ENCODE assay signal across 8 cellular contexts in genomic region chr1:46719689-46720088, GRCh38. TPM values are rescaled to one million over a fixed set of nuclear protein-coding genes. Genes with fewer than 3 reads are reported as not detected.
A peak's percentile ranks its signal among the peaks of the same experiment; 100 is the strongest.
DNase-seq lines count a peak whose midpoint lies in the region; ATAC-seq and TF ChIP-seq lines count a peak whose summit lies in the region.

No MANE protein-coding gene starts in this region.

- H3K36me3 ChIP-seq in CD8-positive, alpha-beta memory T cell (ENCODE audit: insufficient read depth, low read length), result peaks cover 8% of the 10 kb centered on the region
- H3K36me3 ChIP-seq in Loucy (ENCODE audit: insufficient read depth, low read length) (peaks cover 3% of the 10 kb centered on the region; the same call in 1 of the 2 replicates), body of pancreas (replicated peaks in 1 of 2; ENCODE audit: insufficient read depth in 1 of 2, low read depth in 2 of 2) (no peaks in the 10 kb centered on the region), mucosa of descending colon (ENCODE audit: low read depth) (no peaks in the 10 kb centered on the region)

- CTCF ChIA-PET in CD8-positive, alpha-beta memory T cell (lab: Charles Lee), result interaction anchor here (1.2 to 1.5 kb wide), 2 partner anchors 11 to 111 kb away, joined by 3 read pairs; no protein-coding TSS in a partner anchor

- peak overlapping the region; percentile 81 for H3K4me2 ChIP-seq in Loucy (ENCODE audit: low read depth, low read length, poor library complexity, severe bottlenecking)

- peak overlapping the region; percentile 81 to 94 (median 90) for H3K27ac Mint-ChIP-seq in CD8-positive, alpha-beta memory T cell

- no peaks in the 10 kb centered on the region for H3K9me3 ChIP-seq in CD8-positive, alpha-beta memory T cell (ENCODE audit: low read length)
- H3K9me3 ChIP-seq in Loucy (ENCODE audit: insufficient read depth, low read depth, low read length) (no peaks in the 10 kb centered on the region), body of pancreas (no peaks in the 10 kb centered on the region), mucosa of descending colon (no peaks in the 10 kb centered on the region)

- 4% methylated on average over 3 of the region's 3 CpGs for WGBS in body of pancreas, 2 donors

- H3K79me2 ChIP-seq in Loucy (ENCODE audit: insufficient read depth, low read length), result peaks cover 43% of the 10 kb centered on the region

- H4K20me1 ChIP-seq in Loucy (ENCODE audit: insufficient read depth, low read length, poor library complexity, severe bottlenecking), result peaks cover 33% of the 10 kb centered on the region

- peak overlapping the region; percentile 89 for H3K9ac ChIP-seq in Loucy (ENCODE audit: low read depth, low read length, poor library complexity, severe bottlenecking)

- no peaks in the 10 kb centered on the region for H3K9me2 ChIP-seq in Loucy (replicated peaks; ENCODE audit: low read depth, low read length)

- DNase-seq in CD8-positive, alpha-beta memory T cell, result no peak
- DNase-seq in body of pancreas, result peak; percentile 24 to 47 (median 42)
- DNase-seq in mucosa of descending colon, result peak in 2 of 3 donors; percentile 61 to 68
- no peak for DNase-seq in D341Med (ENCODE audit: low spot score)

- H3K9me3 Mint-ChIP-seq in CD8-positive, alpha-beta memory T cell, result no peaks in the 10 kb centered on the region

- H3K4me1 ChIP-seq in CD8-positive, alpha-beta memory T cell (ENCODE audit: insufficient read depth, low read length), result peaks cover 36% of the 10 kb centered on the region
- H3K4me1 ChIP-seq in Loucy (ENCODE audit: insufficient read depth, low read length, poor library complexity, severe bottlenecking) (peaks cover 44% of the 10 kb centered on the region), body of pancreas (peaks cover 43% of the 10 kb centered on the region), mucosa of descending colon (ENCODE audit: low read depth) (peaks cover 30% of the 10 kb centered on the region)

- peak overlapping the region; percentile 52 for H3K27ac ChIP-seq in CD8-positive, alpha-beta memory T cell (ENCODE audit: low read depth, low read length)
- peak overlapping the region; percentile 57 to 90 (median 81) for H3K27ac ChIP-seq in body of pancreas

- ATAC-seq in body of pancreas, result peak; percentile 5
- peak; percentile 75 for ATAC-seq in mucosa of descending colon
- no peak for ATAC-seq in GM21423 (IDR thresholded peaks at IDR 0.05; ENCODE audit: unreplicated experiment)
- no peak for ATAC-seq in HG02852 (IDR thresholded peaks at IDR 0.05; ENCODE audit: unreplicated experiment)
- no peak for ATAC-seq in HG03354 (IDR thresholded peaks at IDR 0.05; ENCODE audit: poor library complexity, severe bottlenecking, unreplicated experiment)

- H3F3A ChIP-seq in Loucy (ENCODE audit: low read depth), result no peaks in the 10 kb centered on the region

- intact Hi-C loops in body of pancreas (cut with DNase I) (loop anchor here (5.0 to 10.0 kb wide), 2 partner anchors 95 to 242 kb away; no protein-coding TSS in a partner anchor), mucosa of descending colon (cut with DNase I, micrococcal nuclease) (loop anchor here in 1 of 2 donors (10.0 kb wide), 1 partner anchor 95 kb away; no protein-coding TSS in a partner anchor)

- POLR2A ChIA-PET in CD8-positive, alpha-beta memory T cell (lab: Charles Lee), result no interaction called here

- H3K4me3 Mint-ChIP-seq in CD8-positive, alpha-beta memory T cell, result peak overlapping the region; percentile 83 to 94 (median 87)

- H3K4me1 Mint-ChIP-seq in CD8-positive, alpha-beta memory T cell, result peaks cover 42 to 47% (median 43%) of the 10 kb centered on the region in 3 donors

- peak overlapping the region; percentile 30 for H3K4me3 ChIP-seq in CD8-positive, alpha-beta memory T cell (ENCODE audit: low read length)
- peak overlapping the region; percentile 94 for H3K4me3 ChIP-seq in Loucy (ENCODE audit: low read length, poor library complexity, severe bottlenecking)
- no peak overlapping the region for H3K4me3 ChIP-seq in body of pancreas
- no peak overlapping the region for H3K4me3 ChIP-seq in mucosa of descending colon

- no peak for TF ChIP-seq POLR2A in body of pancreas (IDR thresholded peaks at IDR 0.05)

- peaks cover 0 to 34% (median 9%) of the 10 kb centered on the region in 3 donors for H3K36me3 Mint-ChIP-seq in CD8-positive, alpha-beta memory T cell

- H3K27me3 ChIP-seq in CD8-positive, alpha-beta memory T cell (ENCODE audit: insufficient read depth, low read length, poor library complexity, severe bottlenecking), result no peaks in the 10 kb centered on the region
- H3K27me3 ChIP-seq in Loucy (ENCODE audit: insufficient read depth, low read length, poor library complexity, severe bottlenecking) (no peaks in the 10 kb centered on the region), body of pancreas (no peaks in the 10 kb centered on the region)

- peaks cover 0 to 4% of the 10 kb centered on the region in 2 donors for H3K27me3 Mint-ChIP-seq in CD8-positive, alpha-beta memory T cell

- peak overlapping the region; percentile 94 for H2AFZ ChIP-seq in Loucy (ENCODE audit: low read length)

- TF ChIP-seq CTCF in Loucy (conservative IDR thresholded peaks at IDR 0.05; ENCODE audit: low read length), result no peak
- TF ChIP-seq CTCF in body of pancreas (IDR thresholded peaks at IDR 0.05), result no peak
- TF ChIP-seq CTCF in mucosa of descending colon (IDR thresholded peaks at IDR 0.05), result no peak

RNA-seq across cellular contexts. Expression of gene EFCAB14, which starts 0.8 kb away (rescaled TPM):
- 10 to 100 TPM; 41.2 to 43.5 TPM for total RNA-seq in CD8-positive, alpha-beta memory T cell
- 135 TPM for polyA plus RNA-seq in CD8-positive, alpha-beta memory T cell
- total RNA-seq in body of pancreas, result 10 to 100 TPM; 36.9 to 40.7 TPM
- total RNA-seq in mucosa of descending colon, result 100 to 1,000 TPM; 115 to 137 (median 122) TPM

RNA-seq across cellular contexts. Expression of gene TEX38, which starts 48.0 kb away (rescaled TPM):
- total RNA-seq in CD8-positive, alpha-beta memory T cell, result not detected
- polyA plus RNA-seq in CD8-positive, alpha-beta memory T cell, result 0.37 TPM
- total RNA-seq in body of pancreas, result not detected
- not detected for total RNA-seq in mucosa of descending colon

RNA-seq across cellular contexts. Expression of gene ATPAF1, which starts 51.5 kb away (rescaled TPM):
- 10 to 100 TPM; 40.2 to 42.3 TPM for total RNA-seq in CD8-positive, alpha-beta memory T cell
- polyA plus RNA-seq in CD8-positive, alpha-beta memory T cell, result 75.8 TPM
- 10 to 100 TPM; 22.8 to 33.0 TPM for total RNA-seq in body of pancreas
- 10 to 100 TPM; 49.7 to 54.9 (median 52.6) TPM for total RNA-seq in mucosa of descending colon

Comparison
In these comparisons a context has a peak if more than half of its experiments do, and no peak if none do; other contexts are left out.
1. DNase-seq: peak in body of pancreas (4 of 4) and mucosa of descending colon (2 of 3); none in CD8-positive, alpha-beta memory T cell (0 of 5) and D341Med (single experiment).
2. H3K4me3 ChIP-seq: peak in CD8-positive, alpha-beta memory T cell (single experiment) and Loucy (single experiment); none in body of pancreas (0 of 2) and mucosa of descending colon (single experiment).
3. ATAC-seq: peak in body of pancreas (single experiment) and mucosa of descending colon (single experiment); none in GM21423 (single experiment), HG02852 (single experiment) and HG03354 (single experiment).